1 cellular context compared by ENCODE assay signal in the genomic region with DNA sequence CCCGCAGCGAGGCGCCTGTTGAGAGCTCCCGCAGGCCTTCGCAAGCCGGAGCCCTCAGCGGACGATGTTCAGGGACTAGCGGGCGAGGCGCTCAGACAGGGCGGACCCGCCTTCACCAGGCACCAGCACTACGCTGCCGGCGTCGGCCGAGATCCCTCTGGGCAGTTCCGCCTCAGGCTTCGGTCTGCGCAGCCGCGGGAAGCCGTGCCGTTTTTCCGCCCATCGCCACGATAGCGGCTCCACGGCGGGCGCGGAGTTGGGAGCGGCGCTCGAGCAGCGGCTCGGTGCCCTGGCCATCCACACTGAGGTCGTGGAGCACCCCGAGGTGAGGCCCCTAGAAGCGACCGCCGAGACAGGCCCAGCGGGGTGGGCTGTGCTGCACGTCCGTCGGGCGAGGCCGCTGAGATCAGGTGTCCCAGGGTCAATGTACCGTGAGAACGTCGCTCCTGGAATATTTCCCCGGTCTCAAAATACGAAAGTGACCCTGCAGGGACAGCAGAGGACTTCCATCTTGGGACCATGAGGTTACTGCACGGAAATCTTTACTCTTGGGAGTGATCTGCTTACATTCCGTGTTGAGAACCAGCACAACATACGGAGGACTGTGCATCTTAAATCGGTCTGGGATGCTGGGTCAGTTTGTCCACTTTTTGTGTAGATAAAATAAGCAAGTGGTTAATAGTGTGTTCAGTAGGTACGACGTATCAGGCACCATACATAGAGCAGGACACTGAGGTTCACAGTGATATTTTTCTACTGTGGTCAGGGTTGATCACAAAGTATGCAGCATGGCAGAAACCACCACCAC.
TF ChIP-seq lines count a peak whose summit lies in the region.

No MANE protein-coding gene starts in this region.

TF ChIP-seq in HepG2, 621 proteins besides CTCF, POLR2A, EP300 and RAD21 (continued from another document and continues in another):
- TF ChIP-seq, protein P1, sequence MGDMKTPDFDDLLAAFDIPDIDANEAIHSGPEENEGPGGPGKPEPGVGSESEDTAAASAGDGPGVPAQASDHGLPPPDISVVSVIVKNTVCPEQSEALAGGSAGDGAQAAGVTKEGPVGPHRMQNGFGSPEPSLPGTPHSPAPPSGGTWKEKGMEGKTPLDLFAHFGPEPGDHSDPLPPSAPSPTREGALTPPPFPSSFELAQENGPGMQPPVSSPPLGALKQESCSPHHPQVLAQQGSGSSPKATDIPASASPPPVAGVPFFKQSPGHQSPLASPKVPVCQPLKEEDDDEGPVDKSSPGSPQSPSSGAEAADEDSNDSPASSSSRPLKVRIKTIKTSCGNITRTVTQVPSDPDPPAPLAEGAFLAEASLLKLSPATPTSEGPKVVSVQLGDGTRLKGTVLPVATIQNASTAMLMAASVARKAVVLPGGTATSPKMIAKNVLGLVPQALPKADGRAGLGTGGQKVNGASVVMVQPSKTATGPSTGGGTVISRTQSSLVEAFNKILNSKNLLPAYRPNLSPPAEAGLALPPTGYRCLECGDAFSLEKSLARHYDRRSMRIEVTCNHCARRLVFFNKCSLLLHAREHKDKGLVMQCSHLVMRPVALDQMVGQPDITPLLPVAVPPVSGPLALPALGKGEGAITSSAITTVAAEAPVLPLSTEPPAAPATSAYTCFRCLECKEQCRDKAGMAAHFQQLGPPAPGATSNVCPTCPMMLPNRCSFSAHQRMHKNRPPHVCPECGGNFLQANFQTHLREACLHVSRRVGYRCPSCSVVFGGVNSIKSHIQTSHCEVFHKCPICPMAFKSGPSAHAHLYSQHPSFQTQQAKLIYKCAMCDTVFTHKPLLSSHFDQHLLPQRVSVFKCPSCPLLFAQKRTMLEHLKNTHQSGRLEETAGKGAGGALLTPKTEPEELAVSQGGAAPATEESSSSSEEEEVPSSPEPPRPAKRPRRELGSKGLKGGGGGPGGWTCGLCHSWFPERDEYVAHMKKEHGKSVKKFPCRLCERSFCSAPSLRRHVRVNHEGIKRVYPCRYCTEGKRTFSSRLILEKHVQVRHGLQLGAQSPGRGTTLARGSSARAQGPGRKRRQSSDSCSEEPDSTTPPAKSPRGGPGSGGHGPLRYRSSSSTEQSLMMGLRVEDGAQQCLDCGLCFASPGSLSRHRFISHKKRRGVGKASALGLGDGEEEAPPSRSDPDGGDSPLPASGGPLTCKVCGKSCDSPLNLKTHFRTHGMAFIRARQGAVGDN (CRISPR knock-in tag; IDR thresholded peaks at IDR 0.05): peak; percentile 100
- TF ChIP-seq ZNF629 (CRISPR knock-in tag; conservative IDR thresholded peaks at IDR 0.05) (peak; percentile 43; the same call in 1 of the 2 replicates), ELF3 (CRISPR knock-in tag; IDR thresholded peaks at IDR 0.05) (peak; percentile 94), SOX6 (IDR thresholded peaks at IDR 0.05) (no peak), SOX6 (CRISPR knock-in tag; IDR thresholded peaks at IDR 0.05) (peak; percentile 76), KLF6 (CRISPR knock-in tag; IDR thresholded peaks at IDR 0.05) (peak; percentile 94; the same call in 1 of the 2 replicates), SRSF1 (optimal IDR thresholded peaks at IDR 0.05; ENCODE audit: low read depth, low read length) (peak; percentile 94), ZNF180 (CRISPR knock-in tag; IDR thresholded peaks at IDR 0.05; ENCODE audit: borderline replicate concordance, low read depth) (no peak), KLF13 (CRISPR knock-in tag; IDR thresholded peaks at IDR 0.05) (peak; percentile 73; the same call in 1 of the 2 replicates), ZNF83 (CRISPR knock-in tag; IDR thresholded peaks at IDR 0.05; ENCODE audit: borderline replicate concordance) (peak; percentile 60; the same call in 1 of the 2 replicates), SALL1 (CRISPR knock-in tag; IDR thresholded peaks at IDR 0.05) (peak; percentile 97), ZNF879 (CRISPR knock-in tag; IDR thresholded peaks at IDR 0.05) (no peak; the same call in 1 of the 2 replicates), ZNF253 (CRISPR knock-in tag; IDR thresholded peaks at IDR 0.05; ENCODE audit: borderline replicate concordance) (peak; percentile 90; the same call in 1 of the 2 replicates), ZNF333 (CRISPR knock-in tag; IDR thresholded peaks at IDR 0.05; ENCODE audit: borderline replicate concordance) (no peak; the same call in 1 of the 2 replicates), ZNF747 (CRISPR knock-in tag; IDR thresholded peaks at IDR 0.05; ENCODE audit: borderline replicate concordance) (no peak; the same call in 1 of the 2 replicates), CEBPG (CRISPR knock-in tag; IDR thresholded peaks at IDR 0.05) (peak; percentile 50; the same call in 1 of the 2 replicates)
- TF ChIP-seq, protein P2, sequence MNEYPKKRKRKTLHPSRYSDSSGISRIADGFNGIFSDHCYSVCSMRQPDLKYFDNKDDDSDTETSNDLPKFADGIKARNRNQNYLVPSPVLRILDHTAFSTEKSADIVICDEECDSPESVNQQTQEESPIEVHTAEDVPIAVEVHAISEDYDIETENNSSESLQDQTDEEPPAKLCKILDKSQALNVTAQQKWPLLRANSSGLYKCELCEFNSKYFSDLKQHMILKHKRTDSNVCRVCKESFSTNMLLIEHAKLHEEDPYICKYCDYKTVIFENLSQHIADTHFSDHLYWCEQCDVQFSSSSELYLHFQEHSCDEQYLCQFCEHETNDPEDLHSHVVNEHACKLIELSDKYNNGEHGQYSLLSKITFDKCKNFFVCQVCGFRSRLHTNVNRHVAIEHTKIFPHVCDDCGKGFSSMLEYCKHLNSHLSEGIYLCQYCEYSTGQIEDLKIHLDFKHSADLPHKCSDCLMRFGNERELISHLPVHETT (CRISPR knock-in tag; conservative IDR thresholded peaks at IDR 0.05): peak; percentile 86
- TF ChIP-seq, protein P3, sequence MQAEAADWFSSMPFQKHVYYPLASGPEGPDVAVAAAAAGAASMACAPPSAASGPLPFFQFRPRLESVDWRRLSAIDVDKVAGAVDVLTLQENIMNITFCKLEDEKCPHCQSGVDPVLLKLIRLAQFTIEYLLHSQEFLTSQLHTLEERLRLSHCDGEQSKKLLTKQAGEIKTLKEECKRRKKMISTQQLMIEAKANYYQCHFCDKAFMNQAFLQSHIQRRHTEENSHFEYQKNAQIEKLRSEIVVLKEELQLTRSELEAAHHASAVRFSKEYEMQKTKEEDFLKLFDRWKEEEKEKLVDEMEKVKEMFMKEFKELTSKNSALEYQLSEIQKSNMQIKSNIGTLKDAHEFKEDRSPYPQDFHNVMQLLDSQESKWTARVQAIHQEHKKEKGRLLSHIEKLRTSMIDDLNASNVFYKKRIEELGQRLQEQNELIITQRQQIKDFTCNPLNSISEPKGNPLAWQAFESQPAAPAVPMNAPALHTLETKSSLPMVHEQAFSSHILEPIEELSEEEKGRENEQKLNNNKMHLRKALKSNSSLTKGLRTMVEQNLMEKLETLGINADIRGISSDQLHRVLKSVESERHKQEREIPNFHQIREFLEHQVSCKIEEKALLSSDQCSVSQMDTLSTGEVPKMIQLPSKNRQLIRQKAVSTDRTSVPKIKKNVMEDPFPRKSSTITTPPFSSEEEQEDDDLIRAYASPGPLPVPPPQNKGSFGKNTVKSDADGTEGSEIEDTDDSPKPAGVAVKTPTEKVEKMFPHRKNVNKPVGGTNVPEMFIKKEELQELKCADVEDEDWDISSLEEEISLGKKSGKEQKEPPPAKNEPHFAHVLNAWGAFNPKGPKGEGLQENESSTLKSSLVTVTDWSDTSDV (CRISPR knock-in tag; IDR thresholded peaks at IDR 0.05): peak; percentile 69; the same call in 1 of the 2 replicates
- TF ChIP-seq, protein P4, sequence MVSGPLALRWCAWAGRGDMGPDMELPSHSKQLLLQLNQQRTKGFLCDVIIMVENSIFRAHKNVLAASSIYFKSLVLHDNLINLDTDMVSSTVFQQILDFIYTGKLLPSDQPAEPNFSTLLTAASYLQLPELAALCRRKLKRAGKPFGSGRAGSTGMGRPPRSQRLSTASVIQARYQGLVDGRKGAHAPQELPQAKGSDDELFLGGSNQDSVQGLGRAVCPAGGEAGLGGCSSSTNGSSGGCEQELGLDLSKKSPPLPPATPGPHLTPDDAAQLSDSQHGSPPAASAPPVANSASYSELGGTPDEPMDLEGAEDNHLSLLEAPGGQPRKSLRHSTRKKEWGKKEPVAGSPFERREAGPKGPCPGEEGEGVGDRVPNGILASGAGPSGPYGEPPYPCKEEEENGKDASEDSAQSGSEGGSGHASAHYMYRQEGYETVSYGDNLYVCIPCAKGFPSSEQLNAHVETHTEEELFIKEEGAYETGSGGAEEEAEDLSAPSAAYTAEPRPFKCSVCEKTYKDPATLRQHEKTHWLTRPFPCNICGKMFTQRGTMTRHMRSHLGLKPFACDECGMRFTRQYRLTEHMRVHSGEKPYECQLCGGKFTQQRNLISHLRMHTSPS (CRISPR knock-in tag; IDR thresholded peaks at IDR 0.05; ENCODE audit: low read depth): peak; percentile 75
- TF ChIP-seq, protein P5, sequence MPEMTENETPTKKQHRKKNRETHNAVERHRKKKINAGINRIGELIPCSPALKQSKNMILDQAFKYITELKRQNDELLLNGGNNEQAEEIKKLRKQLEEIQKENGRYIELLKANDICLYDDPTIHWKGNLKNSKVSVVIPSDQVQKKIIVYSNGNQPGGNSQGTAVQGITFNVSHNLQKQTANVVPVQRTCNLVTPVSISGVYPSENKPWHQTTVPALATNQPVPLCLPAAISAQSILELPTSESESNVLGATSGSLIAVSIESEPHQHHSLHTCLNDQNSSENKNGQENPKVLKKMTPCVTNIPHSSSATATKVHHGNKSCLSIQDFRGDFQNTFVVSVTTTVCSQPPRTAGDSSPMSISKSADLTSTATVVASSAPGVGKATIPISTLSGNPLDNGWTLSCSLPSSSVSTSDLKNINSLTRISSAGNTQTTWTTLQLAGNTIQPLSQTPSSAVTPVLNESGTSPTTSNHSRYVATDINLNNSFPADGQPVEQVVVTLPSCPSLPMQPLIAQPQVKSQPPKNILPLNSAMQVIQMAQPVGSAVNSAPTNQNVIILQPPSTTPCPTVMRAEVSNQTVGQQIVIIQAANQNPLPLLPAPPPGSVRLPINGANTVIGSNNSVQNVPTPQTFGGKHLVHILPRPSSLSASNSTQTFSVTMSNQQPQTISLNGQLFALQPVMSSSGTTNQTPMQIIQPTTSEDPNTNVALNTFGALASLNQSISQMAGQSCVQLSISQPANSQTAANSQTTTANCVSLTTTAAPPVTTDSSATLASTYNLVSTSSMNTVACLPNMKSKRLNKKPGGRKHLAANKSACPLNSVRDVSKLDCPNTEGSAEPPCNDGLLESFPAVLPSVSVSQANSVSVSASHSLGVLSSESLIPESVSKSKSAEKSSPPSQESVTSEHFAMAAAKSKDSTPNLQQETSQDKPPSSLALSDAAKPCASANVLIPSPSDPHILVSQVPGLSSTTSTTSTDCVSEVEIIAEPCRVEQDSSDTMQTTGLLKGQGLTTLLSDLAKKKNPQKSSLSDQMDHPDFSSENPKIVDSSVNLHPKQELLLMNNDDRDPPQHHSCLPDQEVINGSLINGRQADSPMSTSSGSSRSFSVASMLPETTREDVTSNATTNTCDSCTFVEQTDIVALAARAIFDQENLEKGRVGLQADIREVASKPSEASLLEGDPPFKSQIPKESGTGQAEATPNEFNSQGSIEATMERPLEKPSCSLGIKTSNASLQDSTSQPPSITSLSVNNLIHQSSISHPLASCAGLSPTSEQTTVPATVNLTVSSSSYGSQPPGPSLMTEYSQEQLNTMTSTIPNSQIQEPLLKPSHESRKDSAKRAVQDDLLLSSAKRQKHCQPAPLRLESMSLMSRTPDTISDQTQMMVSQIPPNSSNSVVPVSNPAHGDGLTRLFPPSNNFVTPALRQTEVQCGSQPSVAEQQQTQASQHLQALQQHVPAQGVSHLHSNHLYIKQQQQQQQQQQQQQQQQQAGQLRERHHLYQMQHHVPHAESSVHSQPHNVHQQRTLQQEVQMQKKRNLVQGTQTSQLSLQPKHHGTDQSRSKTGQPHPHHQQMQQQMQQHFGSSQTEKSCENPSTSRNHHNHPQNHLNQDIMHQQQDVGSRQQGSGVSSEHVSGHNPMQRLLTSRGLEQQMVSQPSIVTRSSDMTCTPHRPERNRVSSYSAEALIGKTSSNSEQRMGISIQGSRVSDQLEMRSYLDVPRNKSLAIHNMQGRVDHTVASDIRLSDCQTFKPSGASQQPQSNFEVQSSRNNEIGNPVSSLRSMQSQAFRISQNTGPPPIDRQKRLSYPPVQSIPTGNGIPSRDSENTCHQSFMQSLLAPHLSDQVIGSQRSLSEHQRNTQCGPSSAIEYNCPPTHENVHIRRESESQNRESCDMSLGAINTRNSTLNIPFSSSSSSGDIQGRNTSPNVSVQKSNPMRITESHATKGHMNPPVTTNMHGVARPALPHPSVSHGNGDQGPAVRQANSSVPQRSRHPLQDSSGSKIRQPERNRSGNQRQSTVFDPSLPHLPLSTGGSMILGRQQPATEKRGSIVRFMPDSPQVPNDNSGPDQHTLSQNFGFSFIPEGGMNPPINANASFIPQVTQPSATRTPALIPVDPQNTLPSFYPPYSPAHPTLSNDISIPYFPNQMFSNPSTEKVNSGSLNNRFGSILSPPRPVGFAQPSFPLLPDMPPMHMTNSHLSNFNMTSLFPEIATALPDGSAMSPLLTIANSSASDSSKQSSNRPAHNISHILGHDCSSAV (CRISPR knock-in tag; IDR thresholded peaks at IDR 0.05; ENCODE audit: borderline replicate concordance): peak; percentile 91; the same call in 1 of the 2 replicates
- TF ChIP-seq, protein P6, sequence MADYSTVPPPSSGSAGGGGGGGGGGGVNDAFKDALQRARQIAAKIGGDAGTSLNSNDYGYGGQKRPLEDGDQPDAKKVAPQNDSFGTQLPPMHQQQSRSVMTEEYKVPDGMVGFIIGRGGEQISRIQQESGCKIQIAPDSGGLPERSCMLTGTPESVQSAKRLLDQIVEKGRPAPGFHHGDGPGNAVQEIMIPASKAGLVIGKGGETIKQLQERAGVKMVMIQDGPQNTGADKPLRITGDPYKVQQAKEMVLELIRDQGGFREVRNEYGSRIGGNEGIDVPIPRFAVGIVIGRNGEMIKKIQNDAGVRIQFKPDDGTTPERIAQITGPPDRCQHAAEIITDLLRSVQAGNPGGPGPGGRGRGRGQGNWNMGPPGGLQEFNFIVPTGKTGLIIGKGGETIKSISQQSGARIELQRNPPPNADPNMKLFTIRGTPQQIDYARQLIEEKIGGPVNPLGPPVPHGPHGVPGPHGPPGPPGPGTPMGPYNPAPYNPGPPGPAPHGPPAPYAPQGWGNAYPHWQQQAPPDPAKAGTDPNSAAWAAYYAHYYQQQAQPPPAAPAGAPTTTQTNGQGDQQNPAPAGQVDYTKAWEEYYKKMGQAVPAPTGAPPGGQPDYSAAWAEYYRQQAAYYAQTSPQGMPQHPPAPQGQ (CRISPR knock-in tag; IDR thresholded peaks at IDR 0.05; ENCODE audit: borderline replicate concordance): peak; percentile 60; the same call in 1 of the 2 replicates
- TF ChIP-seq, protein P7, sequence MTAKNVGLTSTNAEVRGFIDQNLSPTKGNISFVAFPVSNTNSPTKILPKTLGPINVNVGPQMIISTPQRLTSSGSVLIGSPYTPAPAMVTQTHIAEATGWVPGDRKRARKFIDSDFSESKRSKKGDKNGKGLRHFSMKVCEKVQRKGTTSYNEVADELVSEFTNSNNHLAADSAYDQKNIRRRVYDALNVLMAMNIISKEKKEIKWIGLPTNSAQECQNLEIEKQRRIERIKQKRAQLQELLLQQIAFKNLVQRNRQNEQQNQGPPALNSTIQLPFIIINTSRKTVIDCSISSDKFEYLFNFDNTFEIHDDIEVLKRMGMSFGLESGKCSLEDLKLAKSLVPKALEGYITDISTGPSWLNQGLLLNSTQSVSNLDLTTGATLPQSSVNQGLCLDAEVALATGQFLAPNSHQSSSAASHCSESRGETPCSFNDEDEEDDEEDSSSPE (CRISPR knock-in tag; IDR thresholded peaks at IDR 0.05): peak; percentile 90
- TF ChIP-seq, protein P8, sequence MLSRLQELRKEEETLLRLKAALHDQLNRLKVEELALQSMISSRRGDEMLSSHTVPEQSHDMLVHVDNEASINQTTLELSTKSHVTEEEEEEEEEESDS (CRISPR knock-in tag; IDR thresholded peaks at IDR 0.05; ENCODE audit: borderline replicate concordance): no peak
- TF ChIP-seq, protein P9, sequence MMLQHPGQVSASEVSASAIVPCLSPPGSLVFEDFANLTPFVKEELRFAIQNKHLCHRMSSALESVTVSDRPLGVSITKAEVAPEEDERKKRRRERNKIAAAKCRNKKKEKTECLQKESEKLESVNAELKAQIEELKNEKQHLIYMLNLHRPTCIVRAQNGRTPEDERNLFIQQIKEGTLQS (CRISPR knock-in tag; IDR thresholded peaks at IDR 0.05): peak; percentile 63
